14 cellular contexts compared by ENCODE assay signal in genomic region chr1:169538998-169539871, GRCh38. TPM values are rescaled to one million over a fixed set of nuclear protein-coding genes. Genes with fewer than 3 reads are reported as not detected.
DNase-seq lines count a peak whose midpoint lies in the region; ATAC-seq and TF ChIP-seq lines count a peak whose summit lies in the region.
"Had no signal": no experiment of that assay in that cellular context is flagged by ENCODE, and none has a peak within 500 bp of the region (broad histone marks: within the 10 kb centered on the region; RNA-seq: fewer than 3 reads in every experiment).

No MANE protein-coding gene starts in this region.

- H3K27ac ChIP-seq in IMR-90 (ENCODE audit: insufficient read depth, low read length) (no peak overlapping the region), left lung (no peak overlapping the region), testis (no peak overlapping the region)

- no peaks in the 10 kb centered on the region for H3K79me1 ChIP-seq in IMR-90 (ENCODE audit: low read depth in 1 of 2, low read length in 2 of 2)

- dilution Hi-C loops in IMR-90 (cut with HindIII; ENCODE audit: low sequenced_read_pairs, unreplicated experiment), result no loop called here

- intact Hi-C loops in Caco-2 (cut with micrococcal nuclease; ENCODE audit: unreplicated experiment), result no loop called here
- intact Hi-C loops in IMR-90 (cut with micrococcal nuclease), result loop anchor here (2.0 kb wide), 1 partner anchor 52 kb away; no protein-coding TSS in a partner anchor
- intact Hi-C loops in left lung (cut with DNase I), result no loop called here
- intact Hi-C loops in testis (cut with DNase I; ENCODE audit: low total_unique reads), result no loop called here

- H3K4me3 Mint-ChIP-seq in Caco-2 (ENCODE audit: unreplicated experiment), result no peak overlapping the region
- H3K4me3 Mint-ChIP-seq: naive thymus-derived CD8-positive, alpha-beta T cell had no signal

- H2AK5ac ChIP-seq in IMR-90 (ENCODE audit: low read depth, low read length), result no peak overlapping the region

- peak; percentile 80 for ATAC-seq in IMR-90 (ENCODE audit: low read depth)
- peak; percentile 50 for ATAC-seq in left lung
- no peak for ATAC-seq in GM21717 (IDR thresholded peaks at IDR 0.05; ENCODE audit: unreplicated experiment)
- ATAC-seq: K562; naive thymus-derived CD8-positive, alpha-beta T cell had no signal

- H3K14ac ChIP-seq in IMR-90 (replicated peaks; ENCODE audit: low read depth, low read length), result no peak overlapping the region

- no peak overlapping the region for H2AK9ac ChIP-seq in IMR-90 (replicated peaks; ENCODE audit: low read depth, low read length, poor library complexity)

- H2BK20ac ChIP-seq in IMR-90 (ENCODE audit: low read depth, low read length), result no peak overlapping the region

- H3K9me3 Mint-ChIP-seq in Caco-2 (ENCODE audit: unreplicated experiment), result no peaks in the 10 kb centered on the region
- H3K9me3 Mint-ChIP-seq: activated naive CD4-positive, alpha-beta T cell treated with anti-CD3 and anti-CD28 coated beads, Interleukin-2, amount 50 U/mL, for 72 hours; naive thymus-derived CD8-positive, alpha-beta T cell had no signal

- no peak overlapping the region for H4K91ac ChIP-seq in IMR-90 (ENCODE audit: insufficient read depth, low read depth, low read length)

- no peak overlapping the region for H3K18ac ChIP-seq in IMR-90 (ENCODE audit: low read depth, low read length)

- TF ChIP-seq RAD21 in IMR-90 (IDR thresholded peaks at IDR 0.05; ENCODE audit: low read length), result no peak

- H4K5ac ChIP-seq in IMR-90 (ENCODE audit: low read depth, low read length), result no peak overlapping the region

- DNase-seq in Caco-2 (no peak), IMR-90 (peak; percentile 83), astrocyte of the hippocampus (ENCODE audit: low read depth, low spot score) (peak; percentile 96), left lung (no peak), testis (no peak), BE2C (no peak)
- no peak for DNase-seq in activated CD4-positive, alpha-beta T cell treated with anti-CD3 and anti-CD28 coated beads for 4 hours
- DNase-seq: naive thymus-derived CD8-positive, alpha-beta T cell; NCI-H2081 treated with DMSO at 0.1 percent for 48 hours; SIG-M5; stimulated activated CD4-positive, alpha-beta T cell treated with anti-CD3 and anti-CD28 coated beads, Interleukin-12 subunit alpha, Interleukin-12 subunit beta, amount 100 ng/mL, for 4 hours had no signal

- POLR2A ChIA-PET in Caco-2 (lab: Charles Lee), result no interaction called here
- POLR2A ChIA-PET in IMR-90 (lab: Charles Lee; ENCODE audit: unreplicated experiment), result no interaction called here

- no peaks in the 10 kb centered on the region; the same call in 1 of the 2 replicates for H3K9me1 ChIP-seq in IMR-90 (ENCODE audit: insufficient read depth, low read length)

- no CpG with 5 or more reads among the region's 3 CpGs for WGBS in IMR-90 (ENCODE audit: extremely low coverage in 2 of 2, insufficient read length in 1 of 2), 2 experiments
- 83 to 85% methylated on average over 3 of the region's 3 CpGs for WGBS in testis, 2 donors

- H3K4ac ChIP-seq in IMR-90 (ENCODE audit: low read depth, low read length), result no peak overlapping the region

- no peaks in the 10 kb centered on the region for H4K20me1 ChIP-seq in IMR-90 (ENCODE audit: insufficient read depth, low read length)

- no peak overlapping the region for H3K4me2 ChIP-seq in IMR-90 (ENCODE audit: low read depth, low read length)

- CTCF ChIA-PET in Caco-2 (lab: Charles Lee), result no interaction called here
- CTCF ChIA-PET in IMR-90 (lab: Yijun Ruan, JAX), result no interaction called here

- H3K27ac Mint-ChIP-seq in Caco-2 (ENCODE audit: unreplicated experiment), result peak overlapping the region; percentile 4
- H3K27ac Mint-ChIP-seq: activated naive CD4-positive, alpha-beta T cell treated with anti-CD3 and anti-CD28 coated beads, Interleukin-2, amount 50 U/mL, for 72 hours; naive thymus-derived CD8-positive, alpha-beta T cell had no signal

- H3K4me1 ChIP-seq in Caco-2 (peaks cover 11% of the 10 kb centered on the region), IMR-90 (ENCODE audit: control insufficient read depth, insufficient read depth, low read length) (0 out of 2 replicates have a peak, but pooled peaks cover 2% of the 10 kb centered on the region), left lung (no peaks in the 10 kb centered on the region), testis (no peaks in the 10 kb centered on the region), BE2C (no peaks in the 10 kb centered on the region)

- H3K27me3 Mint-ChIP-seq in Caco-2 (ENCODE audit: insufficient read depth, unreplicated experiment), result no peaks in the 10 kb centered on the region

- H3K56ac ChIP-seq in IMR-90 (ENCODE audit: extremely low read depth, insufficient read depth, low read length), result no peak overlapping the region

- in situ Hi-C loops in IMR-90 (cut with MboI; ENCODE audit: low sequenced_read_pairs), result no loop called here

- no peaks in the 10 kb centered on the region for H3K36me3 ChIP-seq in Caco-2 (ENCODE audit: control insufficient read depth, insufficient read depth, low read length)
- no peaks in the 10 kb centered on the region for H3K36me3 ChIP-seq in IMR-90 (ENCODE audit: control insufficient read depth, insufficient read depth, low read length)
- peaks cover 0 to 9% of the 10 kb centered on the region in 2 donors for H3K36me3 ChIP-seq in left lung
- no peaks in the 10 kb centered on the region for H3K36me3 ChIP-seq in testis (ENCODE audit: low read depth, missing control alignments)
- H3K36me3 ChIP-seq in BE2C, result no peaks in the 10 kb centered on the region

- H2AFZ ChIP-seq in IMR-90 (replicated peaks; ENCODE audit: low read length, poor library complexity), result no peak overlapping the region

- TF ChIP-seq CTCF in Caco-2 (IDR thresholded peaks at IDR 0.05; ENCODE audit: insufficient read depth in 1 of 2, low read depth in 1 of 2, low read length in 1 of 2, severe bottlenecking in 1 of 2, unreplicated experiment in 1 of 2) (no peak), IMR-90 (conservative IDR thresholded peaks at IDR 0.05; ENCODE audit: low read depth, low read length) (no peak), left lung (IDR thresholded peaks at IDR 0.05) (no peak), testis (IDR thresholded peaks at IDR 0.05) (no peak), BE2C (IDR thresholded peaks at IDR 0.05; ENCODE audit: low read depth, low read length) (no peak)

- TF ChIP-seq POLR2A in IMR-90 (IDR thresholded peaks at IDR 0.05; ENCODE audit: low read depth, low read length) (no peak), testis (IDR thresholded peaks at IDR 0.05) (no peak)

- peaks cover 14% of the 10 kb centered on the region for H3K4me1 Mint-ChIP-seq in Caco-2 (ENCODE audit: low read depth, unreplicated experiment)
- H3K4me1 Mint-ChIP-seq: naive thymus-derived CD8-positive, alpha-beta T cell had no signal

- BruUV-seq in Caco-2 (replicated peaks; lab: Mats Ljungman, UMichigan) (no TSS peak), IMR-90 (replicated peaks; lab: Mats Ljungman, UMichigan) (no TSS peak)

- H2BK120ac ChIP-seq in IMR-90 (ENCODE audit: low read depth, low read length), result no peak overlapping the region

- H3K27me3 ChIP-seq in Caco-2 (replicated peaks; ENCODE audit: control insufficient read depth, insufficient read depth, low read length) (no peaks in the 10 kb centered on the region), IMR-90 (ENCODE audit: control insufficient read depth, insufficient read depth, low read length) (peaks cover 13% of the 10 kb centered on the region), left lung (no peaks in the 10 kb centered on the region), testis (no peaks in the 10 kb centered on the region), BE2C (no peaks in the 10 kb centered on the region; the same call in 1 of the 2 replicates)

- H3K9ac ChIP-seq in IMR-90 (ENCODE audit: low read depth, low read length), result no peak overlapping the region

- no peak overlapping the region for H2BK5ac ChIP-seq in IMR-90 (ENCODE audit: low read depth, low read length, poor library complexity, severe bottlenecking)

- H4K8ac ChIP-seq in IMR-90 (ENCODE audit: low read depth in 2 of 2, low read length in 2 of 2), result no peak overlapping the region

- no peaks in the 10 kb centered on the region for H3K36me3 Mint-ChIP-seq in Caco-2 (ENCODE audit: insufficient read depth, unreplicated experiment)
- H3K36me3 Mint-ChIP-seq: naive thymus-derived CD8-positive, alpha-beta T cell had no signal

- H3K23ac ChIP-seq in IMR-90 (ENCODE audit: low read depth, low read length), result no peak overlapping the region

- no peak overlapping the region for H3K4me3 ChIP-seq in Caco-2 (ENCODE audit: low read depth, low read length)
- H3K4me3 ChIP-seq in IMR-90 (ENCODE audit: insufficient read depth, low read depth, low read length), result no peak overlapping the region
- H3K4me3 ChIP-seq in left lung, result no peak overlapping the region
- no peak overlapping the region for H3K4me3 ChIP-seq in testis
- no peak overlapping the region for H3K4me3 ChIP-seq in BE2C (ENCODE audit: low read depth, low read length)
- H3K4me3 ChIP-seq: K562 had no signal

- H2BK15ac ChIP-seq in IMR-90 (ENCODE audit: low read depth, low read length), result no peak overlapping the region

- H3K9me3 ChIP-seq in Caco-2, result no peaks in the 10 kb centered on the region
- H3K9me3 ChIP-seq in IMR-90 (ENCODE audit: control insufficient read depth, insufficient read depth, low read length), result no peaks in the 10 kb centered on the region
- H3K9me3 ChIP-seq in left lung, result no peaks in the 10 kb centered on the region
- no peaks in the 10 kb centered on the region for H3K9me3 ChIP-seq in testis
- no peaks in the 10 kb centered on the region for H3K9me3 ChIP-seq in BE2C

TF ChIP-seq in IMR-90, 13 proteins besides CTCF, POLR2A, EP300 and RAD21 (continues in another document):
- TF ChIP-seq RCOR1 (IDR thresholded peaks at IDR 0.05; ENCODE audit: insufficient replicate concordance, low read length) (no peak), FOS (IDR thresholded peaks at IDR 0.05; ENCODE audit: low read depth, low read length) (0 out of 2 replicates have a peak, but pooled peaks have one; percentile 29)

RNA-seq across cellular contexts. Expression of gene F5, which starts 47.0 kb away (rescaled TPM):
- total RNA-seq in Caco-2 (2022) (0.50 and 0.74 TPM in 2 replicates), IMR-90 (2012; rRNA removed) (not detected in 2 replicates), left lung (1 to 10 TPM in 1 of 2 donors, under 1 TPM in 1; 0.90 to 7.2 TPM), testis (1 to 10 TPM in 1 of 2 donors, under 1 TPM in 1; 0.63 to 2.0 TPM)
- polyA plus RNA-seq in IMR-90 (2012; rRNA removed) (not detected in 2 replicates), testis (ENCODE audit: insufficient read depth, low read depth, low replicate concordance) (5.2 TPM)
- polyA plus RNA-seq in IMR-90 (2012; cell fraction: cytosol; rRNA removed), result not detected in 2 replicates
- not detected in 2 replicates for polyA plus RNA-seq in IMR-90 (2012; cell fraction: nucleus; rRNA removed; ENCODE audit: low replicate concordance)
- polyA plus RNA-seq in BE2C (2012; ENCODE audit: insufficient read depth, insufficient read length, low read depth), result not detected

RNA-seq across cellular contexts. Expression of gene SLC19A2, which starts 53.5 kb away (rescaled TPM):
- total RNA-seq in Caco-2 (2022) (28.7 and 31.5 TPM in 2 replicates), IMR-90 (2012; rRNA removed) (5.2 and 6.9 TPM in 2 replicates), left lung (10 to 100 TPM; 12.0 to 15.4 TPM), testis (10 to 100 TPM; 22.5 to 26.5 TPM)
- polyA plus RNA-seq in IMR-90 (2012; rRNA removed) (3.2 and 3.6 TPM in 2 replicates), testis (ENCODE audit: insufficient read depth, low read depth, low replicate concordance) (14.6 TPM)
- polyA plus RNA-seq in IMR-90 (2012; cell fraction: cytosol; rRNA removed), result 1.8 TPM in 2 replicates
- polyA plus RNA-seq in IMR-90 (2012; cell fraction: nucleus; rRNA removed; ENCODE audit: low replicate concordance), result 3.1 and 11.2 TPM in 2 replicates
- 6.5 TPM for polyA plus RNA-seq in BE2C (2012; ENCODE audit: insufficient read depth, insufficient read length, low read depth)

Comparison
In these comparisons a context has a peak if more than half of its experiments do, and no peak if none do; other contexts are left out.
1. DNase-seq: peak in IMR-90 (single experiment) and astrocyte of the hippocampus (single experiment); none in Caco-2 (0 of 2), left lung (0 of 2), testis (single experiment), activated CD4-positive, alpha-beta T cell treated with anti-CD3 and anti-CD28 coated beads for 4 hours (0 of 2) and BE2C (single experiment).